Comparison of ENCODE assay signal across 31 cellular contexts in the genomic region with DNA sequence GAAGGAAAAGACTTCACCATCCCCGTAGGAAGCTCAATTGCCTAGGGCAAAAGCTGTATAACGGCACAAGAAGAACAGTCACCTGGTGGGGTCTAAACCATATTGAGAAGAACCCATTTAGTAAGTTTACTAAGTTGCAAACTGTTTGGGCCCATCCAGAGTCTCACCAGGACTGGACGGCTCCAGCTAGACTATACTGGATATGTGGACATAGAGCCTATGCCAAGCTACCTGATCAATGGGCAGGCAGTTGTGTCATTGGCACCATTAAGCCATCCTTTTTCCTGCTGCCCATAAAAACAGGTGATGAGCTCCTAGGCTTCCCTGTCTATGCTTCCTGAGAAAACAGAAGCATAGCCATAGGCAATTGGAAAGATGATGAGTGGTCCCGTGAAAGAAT.
"Had no signal": no experiment of that assay in that cellular context is flagged by ENCODE, and none has a peak within 500 bp of the region (broad histone marks: within the 10 kb centered on the region; RNA-seq: fewer than 3 reads in every experiment).

No MANE protein-coding gene starts in this region.

- H3K9ac ChIP-seq: neural progenitor cell, parathyroid adenoma had no signal

- DNase-seq: naive thymus-derived CD8-positive, alpha-beta T cell; natural killer cell; nephron progenitor cell; nucleus accumbens; occipital lobe; ovary; pancreas; posterior cingulate gyrus; psoas muscle; retina; right cardiac atrium; sigmoid colon; small intestine; spleen; stimulated activated CD4-positive, alpha-beta T cell treated with anti-CD3 and anti-CD28 coated beads, Interleukin-12 subunit alpha, Interleukin-12 subunit beta, amount 100 ng/mL, for 4 hours; stimulated activated CD4-positive, alpha-beta T cell treated with anti-CD3 and anti-CD28 coated beads, Interleukin-15, amount 100 ng/mL, for 24 hours; stimulated activated CD4-positive, alpha-beta T cell treated with anti-CD3 and anti-CD28 coated beads, Interleukin-1b, Interleukin-23, amount 100 ng/mL, for 48 hours; stimulated activated CD4-positive, alpha-beta T cell treated with anti-CD3 and anti-CD28 coated beads, Interleukin-2, amount 100 ng/mL, for 24 hours had no signal

- H3K4me2 ChIP-seq: neural progenitor cell, smooth muscle cell had no signal

- H3K27ac Mint-ChIP-seq: naive thymus-derived CD4-positive, alpha-beta T cell; naive thymus-derived CD8-positive, alpha-beta T cell; natural killer cell; natural killer cell treated with Interleukin-12 subunit alpha and Interleukin-12 subunit beta and Interleukin-15 and Interleukin-18, amount 100 ng/mL, for 72 hours; nephron; nephron progenitor cell; neural progenitor cell; progenitor cell of endocrine pancreas had no signal

- ATAC-seq: naive thymus-derived CD4-positive, alpha-beta T cell; naive thymus-derived CD8-positive, alpha-beta T cell; natural killer cell; natural killer cell treated with Interleukin-12 subunit alpha and Interleukin-12 subunit beta and Interleukin-15 and Interleukin-18, amount 100 ng/mL, for 72 hours; pancreas; psoas muscle; right cardiac atrium; sciatic nerve had no signal

- H3K4me3 Mint-ChIP-seq: naive thymus-derived CD4-positive, alpha-beta T cell; naive thymus-derived CD8-positive, alpha-beta T cell; natural killer cell; natural killer cell treated with Interleukin-12 subunit alpha and Interleukin-12 subunit beta and Interleukin-15 and Interleukin-18, amount 100 ng/mL, for 72 hours; nephron; nephron progenitor cell; neural crest cell; neural progenitor cell had no signal

- H3K4me3 ChIP-seq: neural progenitor cell, ovary, pancreas, prostate gland, psoas muscle, right atrium auricular region, sigmoid colon, skin epidermis, smooth muscle cell, spleen had no signal

- H3K9me3 ChIP-seq: prostate gland had no signal

- H3K27me3 ChIP-seq: neural progenitor cell, neutrophil, ovary, pancreas, right atrium auricular region, sigmoid colon, spleen had no signal

- H3K27me3 Mint-ChIP-seq: naive thymus-derived CD4-positive, alpha-beta T cell; naive thymus-derived CD8-positive, alpha-beta T cell; natural killer cell treated with Interleukin-12 subunit alpha and Interleukin-12 subunit beta and Interleukin-15 and Interleukin-18, amount 100 ng/mL, for 72 hours; progenitor cell of endocrine pancreas had no signal

- H2AFZ ChIP-seq: neural progenitor cell, parathyroid adenoma had no signal

- H3K36me3 ChIP-seq: neutrophil, ovary, pancreas, prostate gland, right atrium auricular region, sigmoid colon had no signal

- H3K27ac ChIP-seq: neural progenitor cell, neutrophil, ovary, pancreas, parathyroid adenoma, prostate gland, psoas muscle, right atrium auricular region, sigmoid colon, skin epidermis, spleen had no signal

- H3K4me1 Mint-ChIP-seq: naive thymus-derived CD8-positive, alpha-beta T cell; natural killer cell; nephron; nephron progenitor cell; neural crest cell; neural progenitor cell had no signal

- FAIRE-seq: pancreas, small intestine had no signal

- H3K4me1 ChIP-seq: neural progenitor cell, pancreas, parathyroid adenoma, prostate gland, psoas muscle, right atrium auricular region, sigmoid colon, spleen had no signal
